In genomic region chr3:122929188-122929465, GRCh38 we compare ENCODE assay signal across 1 cellular context.
TF ChIP-seq lines count a peak whose summit lies in the region.

No MANE protein-coding gene starts in this region.

TF ChIP-seq in SK-N-SH, 30 proteins besides CTCF, POLR2A, EP300 and RAD21:
- TF ChIP-seq TCF12 (IDR thresholded peaks at IDR 0.05) (no peak), TEAD4 (IDR thresholded peaks at IDR 0.05; ENCODE audit: borderline replicate concordance, insufficient read depth) (no peak), ELF1 (IDR thresholded peaks at IDR 0.05) (no peak), FOXM1 (IDR thresholded peaks at IDR 0.05; ENCODE audit: low read depth) (no peak), YY1 (IDR thresholded peaks at IDR 0.05; ENCODE audit: low read depth) (no peak), CHD2 (IDR thresholded peaks at IDR 0.05; ENCODE audit: low read length, partially characterized antibody) (no peak), FOSL2 (IDR thresholded peaks at IDR 0.05; ENCODE audit: borderline replicate concordance, low read depth) (no peak), MXI1 (IDR thresholded peaks at IDR 0.05; ENCODE audit: low read depth, low read length) (no peak), FOXJ3 (CRISPR knock-in tag; IDR thresholded peaks at IDR 0.05) (no peak)
